In genomic region chr15:78082106-78082742, GRCh38 we compare ENCODE assay signal across 14 cellular contexts. TPM values are rescaled to one million over a fixed set of nuclear protein-coding genes. Genes with fewer than 3 reads are reported as not detected.
A peak's percentile ranks its signal among the peaks of the same experiment; 100 is the strongest.
DNase-seq lines count a peak whose midpoint lies in the region; ATAC-seq and TF ChIP-seq lines count a peak whose summit lies in the region.
"Had no signal": no experiment of that assay in that cellular context is flagged by ENCODE, and none has a peak within 500 bp of the region (broad histone marks: within the 10 kb centered on the region; RNA-seq: fewer than 3 reads in every experiment).

No MANE protein-coding gene starts in this region.

- no peaks in the 10 kb centered on the region for H3K36me3 Mint-ChIP-seq in osteocyte (ENCODE audit: unreplicated experiment)

- no TSS peak for BruUV-seq in Panc1 (replicated peaks; lab: Mats Ljungman, UMichigan)

- in situ Hi-C loops in GM23248 (cut with MboI), result no loop called here
- in situ Hi-C loops in Panc1 (cut with HindIII; ENCODE audit: low pct_unique_long_range_greater_than_20kb, low sequenced_read_pairs), result no loop called here
- in situ Hi-C loops in GM13976 (cut with MboI; ENCODE audit: low sequenced_read_pairs, unreplicated experiment), result no loop called here

- no peaks in the 10 kb centered on the region for H3K9me3 Mint-ChIP-seq in osteocyte (ENCODE audit: unreplicated experiment)

- H3K36me3 ChIP-seq in GM23248 (ENCODE audit: low read depth) (no peaks in the 10 kb centered on the region), Panc1 (ENCODE audit: control insufficient read depth, insufficient read depth, low read length) (no peaks in the 10 kb centered on the region), gastroesophageal sphincter (no peaks in the 10 kb centered on the region)

- peaks cover 8% of the 10 kb centered on the region for H3F3A ChIP-seq in GM23248 (ENCODE audit: insufficient read depth)

- peaks cover 22% of the 10 kb centered on the region for H3K4me1 ChIP-seq in GM23248 (ENCODE audit: insufficient read depth)
- H3K4me1 ChIP-seq in Panc1 (ENCODE audit: control insufficient read depth, insufficient read depth, low read length), result no peaks in the 10 kb centered on the region
- peaks cover 0 to 8% (median 0%) of the 10 kb centered on the region in 3 donors for H3K4me1 ChIP-seq in gastroesophageal sphincter

- no peaks in the 10 kb centered on the region for H3K9me2 ChIP-seq in GM23248 (ENCODE audit: insufficient read depth)

- no peak overlapping the region for H3K4me3 Mint-ChIP-seq in osteocyte (ENCODE audit: unreplicated experiment)

- H3K27ac ChIP-seq in GM23248 (no peak overlapping the region), Panc1 (ENCODE audit: low read length) (0 out of 2 replicates have a peak overlapping the region, but pooled peaks have one; percentile 3), gastroesophageal sphincter (no peak overlapping the region)
- H3K27ac ChIP-seq: SJSA1 had no signal

- peak overlapping the region; percentile 14 for H3K27ac Mint-ChIP-seq in osteocyte (ENCODE audit: unreplicated experiment)
- H3K27ac Mint-ChIP-seq: progenitor cell of endocrine pancreas had no signal

- H3K4me1 Mint-ChIP-seq in osteocyte (ENCODE audit: unreplicated experiment), result peaks cover 15% of the 10 kb centered on the region

- intact Hi-C loops in Panc1 (cut with micrococcal nuclease; ENCODE audit: unreplicated experiment), result no loop called here

- no peak overlapping the region for H2AFZ ChIP-seq in GM23248

- DNase-seq in GM23248, result peak; percentile 42
- no peak for DNase-seq in Panc1 (ENCODE audit: low read depth, low spot score)
- DNase-seq in osteocyte (ENCODE audit: extremely low spot score, unreplicated experiment), result no peak
- no peak for DNase-seq in GM13976 (ENCODE audit: low spot score)
- no peak for DNase-seq in NCI-H2196 treated with DMSO at 0.1 percent for 48 hours (lab: John Stamatoyannopoulos, UW; ENCODE audit: unreplicated experiment)
- DNase-seq: Calu3, NCI-H1092 treated with DMSO at 0.1 percent for 48 hours, NCI-H524 had no signal

- peaks cover under 1% of the 10 kb centered on the region; the same call in 1 of the 2 replicates for H3K79me2 ChIP-seq in GM23248 (ENCODE audit: insufficient read depth)

- no peaks in the 10 kb centered on the region for H3K27me3 ChIP-seq in GM23248 (replicated peaks; ENCODE audit: insufficient read depth)
- H3K27me3 ChIP-seq in Panc1 (ENCODE audit: control insufficient read depth, insufficient read depth, low read length), result no peaks in the 10 kb centered on the region
- no peaks in the 10 kb centered on the region for H3K27me3 ChIP-seq in gastroesophageal sphincter
- H3K27me3 ChIP-seq: SJSA1 had no signal

- TF ChIP-seq EP300 in gastroesophageal sphincter (IDR thresholded peaks at IDR 0.05), result no peak

- H4K20me1 ChIP-seq in GM23248 (ENCODE audit: insufficient read depth), result no peaks in the 10 kb centered on the region

- no peaks in the 10 kb centered on the region for H3K27me3 Mint-ChIP-seq in osteocyte (ENCODE audit: unreplicated experiment)

- no peaks in the 10 kb centered on the region for H3K9me3 ChIP-seq in GM23248 (ENCODE audit: low read depth)
- no peaks in the 10 kb centered on the region for H3K9me3 ChIP-seq in Panc1 (ENCODE audit: control insufficient read depth, insufficient read depth, low read depth, low read length)
- no peaks in the 10 kb centered on the region for H3K9me3 ChIP-seq in gastroesophageal sphincter

- H3K4me2 ChIP-seq in GM23248 (ENCODE audit: unreplicated experiment), result no peak overlapping the region

- no peak for TF ChIP-seq POLR2A in gastroesophageal sphincter (IDR thresholded peaks at IDR 0.05)

- CTCF ChIA-PET in Panc1 (lab: Charles Lee), result interaction anchor here (0.7 kb wide), 1 partner anchor 21 kb away, joined by 3 read pairs; no protein-coding TSS in a partner anchor

- ATAC-seq in Panc1 (0 out of 2 replicates have a peak, but pooled peaks have one; percentile 6), gastroesophageal sphincter (peak; percentile 21), GM18502 (IDR thresholded peaks at IDR 0.05; ENCODE audit: poor library complexity, unreplicated experiment) (no peak)

- WGBS in GM23248 (ENCODE audit: low coverage in 1 of 2, low lambda C conversion rate in 2 of 2, missing lambda C conversion rate in 2 of 2), 2 experiments, result 84 to 95% methylated on average over 5 of the region's 5 CpGs
- 20 to 100% methylated on average over 1 of the region's 5 CpGs for WGBS in gastroesophageal sphincter (ENCODE audit: low coverage in 1 of 2), 2 donors

- H3K9ac ChIP-seq in GM23248, result no peak overlapping the region

- no peak for TF ChIP-seq CTCF in Panc1 (IDR thresholded peaks at IDR 0.05)
- no peak for TF ChIP-seq CTCF in gastroesophageal sphincter (IDR thresholded peaks at IDR 0.05)
- TF ChIP-seq CTCF in osteocyte (IDR thresholded peaks at IDR 0.05), result no peak
- TF ChIP-seq CTCF in GM13976 (IDR thresholded peaks at IDR 0.05; ENCODE audit: borderline replicate concordance, control extremely low read depth, extremely low read depth, insufficient read depth, missing control alignments), result no peak

- H3K4me3 ChIP-seq in GM23248, result no peak overlapping the region
- H3K4me3 ChIP-seq in Panc1 (ENCODE audit: low read depth in 2 of 2, low read length in 2 of 2), result no peak overlapping the region
- H3K4me3 ChIP-seq in gastroesophageal sphincter, result no peak overlapping the region
- H3K4me3 ChIP-seq: SJSA1 had no signal

- POLR2A ChIA-PET in Panc1 (lab: Charles Lee), result interaction anchor here (0.6 to 1.0 kb wide), 2 partner anchors 9 to 66 kb away, joined by 3 to 10 read pairs; no protein-coding TSS in a partner anchor

RNA-seq across cellular contexts. Expression of gene TBC1D2B, which starts 4.7 kb away (rescaled TPM):
- 40.5 and 42.0 TPM in 2 replicates for total RNA-seq in GM23248 (2014; rRNA removed; shearing (Covaris generic))
- polyA plus RNA-seq in GM23248 (2016; fragmentation: Nextera tagmentation; extraction: Ambion mirVana), result 11.1 and 13.5 TPM in 2 replicates
- total RNA-seq in Panc1 (2021; ENCODE audit: unreplicated experiment) (59.3 TPM), gastroesophageal sphincter (10 to 100 TPM; 36.9 to 51.7 (median 46.5) TPM), osteocyte (65.5 and 69.3 TPM in 2 replicates)
- 45.7 TPM for polyA plus RNA-seq in Panc1 (2012; ENCODE audit: insufficient read length)

RNA-seq across cellular contexts. Expression of gene SH2D7, which starts 10.1 kb away (rescaled TPM):
- total RNA-seq in GM23248 (2014; rRNA removed; shearing (Covaris generic)), result not detected in 2 replicates
- not detected in 2 replicates for polyA plus RNA-seq in GM23248 (2016; fragmentation: Nextera tagmentation; extraction: Ambion mirVana)
- total RNA-seq in Panc1 (2021; ENCODE audit: unreplicated experiment) (not detected), gastroesophageal sphincter (not detected), osteocyte (not detected in 2 replicates)
- polyA plus RNA-seq in Panc1 (2012; ENCODE audit: insufficient read length), result 0.38 TPM
- total RNA-seq: Calu3, dermis microvascular lymphatic vessel endothelial cell, progenitor cell of endocrine pancreas, SJSA1, temporal lobe had no signal

RNA-seq across cellular contexts. Expression of gene CIB2, which starts 49.0 kb away (rescaled TPM):
- total RNA-seq in GM23248 (2014; rRNA removed; shearing (Covaris generic)), result 1.4 and 3.4 TPM in 2 replicates
- polyA plus RNA-seq in GM23248 (2016; fragmentation: Nextera tagmentation; extraction: Ambion mirVana), result 2.3 and 2.9 TPM in 2 replicates
- total RNA-seq in Panc1 (2021; ENCODE audit: unreplicated experiment) (37.3 TPM), gastroesophageal sphincter (10 to 100 TPM in 2 of 4 donors, 1 to 10 TPM in 2; 3.0 to 17.4 (median 8.8) TPM), osteocyte (7.6 and 9.6 TPM in 2 replicates)
- polyA plus RNA-seq in Panc1 (2012; ENCODE audit: insufficient read length), result 97.9 TPM
